ENCODE assay signal across 8 cellular contexts in genomic region chr19:57191141-57192063, GRCh38. TPM values are rescaled to one million over a fixed set of nuclear protein-coding genes. Genes with fewer than 3 reads are reported as not detected.
DNase-seq lines count a peak whose midpoint lies in the region; ATAC-seq and TF ChIP-seq lines count a peak whose summit lies in the region.

ZNF264 (plus strand) TSS chr19:57191500; CDS start chr19:57191914, 414 bp downstream.

- H3K4me3 ChIP-seq in AG09309 (ENCODE audit: control insufficient read depth, low read depth, low read length) (peak within 1 kb of the TSS; percentile 83), coronary artery (peak within 1 kb of the TSS; percentile 87)

- H3K27ac Mint-ChIP-seq in activated CD4-positive, alpha-beta T cell treated with anti-CD3 and anti-CD28 coated beads, Interleukin-2, amount 10 ng/mL, durations not matched to agents 7 days and 5 days, result peak within 1 kb of the TSS; percentile 94

- peaks cover 28% of the 10 kb centered on the region for H3K4me1 Mint-ChIP-seq in activated CD4-positive, alpha-beta T cell treated with anti-CD3 and anti-CD28 coated beads, Interleukin-2, amount 10 ng/mL, durations not matched to agents 7 days and 5 days

- DNase-seq in AG09309 (ENCODE audit: low read depth) (peak; percentile 38), NCI-H446 treated with DMSO at 0.1 percent for 48 hours (lab: John Stamatoyannopoulos, UW) (peak; percentile 59), coronary artery (ENCODE audit: low spot score) (peak; percentile 90), left colon (peak; percentile 91 to 95)
- DNase-seq in activated CD4-positive, alpha-beta T cell treated with anti-CD3 and anti-CD28 coated beads, Interleukin-2, amount 10 ng/mL, durations not matched to agents 7 days and 5 days, result peak; percentile 89
- peak; percentile 81 to 84 for DNase-seq in stimulated activated CD4-positive, alpha-beta T cell treated with anti-CD3 and anti-CD28 coated beads, Interleukin-1b, Interleukin-23, amount 100 ng/mL, for 4 hours (ENCODE audit: low read depth in 2 of 2)

- peak within 1 kb of the TSS; percentile 90 for H3K4me3 Mint-ChIP-seq in activated CD4-positive, alpha-beta T cell treated with anti-CD3 and anti-CD28 coated beads, Interleukin-2, amount 10 ng/mL, durations not matched to agents 7 days and 5 days

- peaks cover 2% of the 10 kb centered on the region for H3K27me3 Mint-ChIP-seq in activated CD4-positive, alpha-beta T cell treated with anti-CD3 and anti-CD28 coated beads, Interleukin-2, amount 10 ng/mL, durations not matched to agents 7 days and 5 days

- ATAC-seq in GM18907 (IDR thresholded peaks at IDR 0.05; ENCODE audit: unreplicated experiment) (peak; percentile 96), HG03159 (IDR thresholded peaks at IDR 0.05; ENCODE audit: unreplicated experiment) (peak; percentile 94), left colon (peak; percentile 99)

- peaks cover 52% of the 10 kb centered on the region for H3K9me3 Mint-ChIP-seq in activated CD4-positive, alpha-beta T cell treated with anti-CD3 and anti-CD28 coated beads, Interleukin-2, amount 10 ng/mL, durations not matched to agents 7 days and 5 days

- CTCF ChIA-PET in activated CD4-positive, alpha-beta T cell treated with anti-CD3 and anti-CD28 coated beads, Interleukin-2, amount 10 ng/mL, durations not matched to agents 7 days and 5 days (lab: Charles Lee), result interaction anchor here (0.6 to 2.0 kb wide), 3 partner anchors 12 to 95 kb away, joined by 3 to 4 read pairs (median 3); no protein-coding TSS in a partner anchor

- H3K27ac ChIP-seq in coronary artery, result peak within 1 kb of the TSS; percentile 78 to 86

- intact Hi-C loops in left colon (cut with DNase I, micrococcal nuclease), result no loop called here

- no peak for TF ChIP-seq CTCF in AG09309 (IDR thresholded peaks at IDR 0.05; ENCODE audit: control insufficient read depth, insufficient read depth, low read depth, low read length, missing control alignments)
- TF ChIP-seq CTCF in coronary artery (IDR thresholded peaks at IDR 0.05), result no peak

- POLR2A ChIA-PET in activated CD4-positive, alpha-beta T cell treated with anti-CD3 and anti-CD28 coated beads, Interleukin-2, amount 10 ng/mL, durations not matched to agents 7 days and 5 days (lab: Charles Lee), result interaction anchor here (0.6 to 0.8 kb wide), 2 partner anchors 198 to 794 kb away, joined by 4 read pairs; no protein-coding TSS in a partner anchor

- peaks cover 62% of the 10 kb centered on the region for H3K36me3 Mint-ChIP-seq in activated CD4-positive, alpha-beta T cell treated with anti-CD3 and anti-CD28 coated beads, Interleukin-2, amount 10 ng/mL, durations not matched to agents 7 days and 5 days (ENCODE audit: low read depth)

RNA-seq across cellular contexts. Expression of gene ZNF264, which starts in this region (rescaled TPM):
- total RNA-seq in activated CD4-positive, alpha-beta T cell treated with anti-CD3 and anti-CD28 coated beads, Interleukin-2, amount 10 ng/mL, durations not matched to agents 7 days and 5 days, result 10 to 100 TPM; 30.9 to 37.4 TPM
- total RNA-seq in left colon, result 10 to 100 TPM; 28.2 to 29.4 TPM

Comparison
In these comparisons a context has a peak if more than half of its experiments do, and no peak if none do; other contexts are left out.
1. Peak in every context shown above with its lines: DNase-seq, ATAC-seq, H3K4me3 ChIP-seq and H3K27ac ChIP-seq.
2. DNase-seq: peak in every context shown above with its lines; median percentile 93 in left colon; 90 in coronary artery; 89 in activated CD4-positive, alpha-beta T cell treated with anti-CD3 and anti-CD28 coated beads, Interleukin-2, amount 10 ng/mL, durations not matched to agents 7 days and 5 days; 82 in stimulated activated CD4-positive, alpha-beta T cell treated with anti-CD3 and anti-CD28 coated beads, Interleukin-1b, Interleukin-23, amount 100 ng/mL, for 4 hours; 59 in NCI-H446 treated with DMSO at 0.1 percent for 48 hours; 38 in AG09309.